ENCODE assay signal across 14 cellular contexts in the genomic region with DNA sequence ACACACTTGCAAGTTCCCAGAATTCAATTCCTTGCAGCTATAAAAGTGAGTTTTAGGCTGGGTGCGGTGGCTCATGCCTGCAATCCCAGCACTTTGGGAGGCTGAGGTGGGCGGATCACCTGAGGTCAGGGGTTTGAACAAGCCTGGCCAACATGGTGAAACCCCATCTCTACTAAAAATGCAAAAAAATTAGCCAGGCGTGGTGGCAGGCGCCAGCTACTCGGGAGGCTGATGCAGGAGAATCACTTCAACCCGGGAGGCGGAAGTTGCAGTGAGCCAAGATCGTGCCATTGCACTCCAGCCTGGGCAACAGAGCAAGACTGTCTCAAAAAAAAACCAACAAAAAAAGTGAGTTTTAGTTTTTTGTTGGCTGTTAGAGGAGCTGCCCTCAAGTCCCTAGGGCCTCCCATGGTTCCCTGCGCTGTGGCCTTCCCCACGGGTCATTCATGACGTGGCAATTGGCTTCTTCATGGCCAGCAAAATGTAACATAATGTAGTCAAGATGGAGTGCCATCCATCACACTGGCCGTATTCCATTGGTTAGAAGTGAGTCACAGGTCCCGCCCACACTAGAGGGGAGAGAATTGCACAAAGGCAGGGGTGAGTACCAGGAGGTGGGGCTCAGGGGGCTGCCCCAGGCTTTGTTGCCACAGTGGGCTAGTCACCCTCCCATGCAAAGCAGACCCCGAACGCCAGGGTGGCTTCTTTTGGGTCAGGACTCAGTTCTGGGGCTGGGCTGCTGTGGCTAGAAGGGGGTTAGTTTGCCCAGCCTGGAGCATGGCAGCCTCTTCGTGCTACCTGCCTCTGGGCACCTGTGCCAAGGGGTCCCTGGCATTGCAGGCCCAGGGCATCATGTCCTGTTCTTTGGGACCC. TPM values are rescaled to one million over a fixed set of nuclear protein-coding genes. Genes with fewer than 3 reads are reported as not detected.
DNase-seq lines count a peak whose midpoint lies in the region; ATAC-seq, FAIRE-seq and TF ChIP-seq lines count a peak whose summit lies in the region.
"Had no signal": no experiment of that assay in that cellular context is flagged by ENCODE, and none has a peak within 500 bp of the region (broad histone marks: within the 10 kb centered on the region; RNA-seq: fewer than 3 reads in every experiment).

No MANE protein-coding gene starts in this region.

- H3F3A ChIP-seq in OCI-LY1 (ENCODE audit: insufficient read depth, low read length) = peaks cover 5% of the 10 kb centered on the region; the same call in 1 of the 2 replicates

- H3K27me3 Mint-ChIP-seq in type B pancreatic cell = peaks cover 5% of the 10 kb centered on the region
- H3K27me3 Mint-ChIP-seq: natural killer cell treated with Interleukin-12 subunit alpha and Interleukin-12 subunit beta and Interleukin-15 and Interleukin-18, amount 100 ng/mL, for 72 hours had no signal

- H3K4me3 ChIP-seq in OCI-LY1 (ENCODE audit: low read depth, low read length, poor library complexity, severe bottlenecking) = peak overlapping the region; percentile 45
- no peak overlapping the region for H3K4me3 ChIP-seq in colonic mucosa
- H3K4me3 ChIP-seq: body of pancreas, right atrium auricular region had no signal

- H3K36me3 Mint-ChIP-seq in type B pancreatic cell = peaks cover 10% of the 10 kb centered on the region
- H3K36me3 Mint-ChIP-seq: natural killer cell treated with Interleukin-12 subunit alpha and Interleukin-12 subunit beta and Interleukin-15 and Interleukin-18, amount 100 ng/mL, for 72 hours had no signal

- no peaks in the 10 kb centered on the region for H3K9me3 ChIP-seq in OCI-LY1 (ENCODE audit: low read length)
- H3K9me3 ChIP-seq in colonic mucosa = no peaks in the 10 kb centered on the region
- H3K9me3 ChIP-seq: body of pancreas, right atrium auricular region had no signal

- H3K4me3 Mint-ChIP-seq in type B pancreatic cell = no peak overlapping the region
- H3K4me3 Mint-ChIP-seq: natural killer cell treated with Interleukin-12 subunit alpha and Interleukin-12 subunit beta and Interleukin-15 and Interleukin-18, amount 100 ng/mL, for 72 hours had no signal

- H3K27ac ChIP-seq in OCI-LY1 (ENCODE audit: low read depth, low read length, poor library complexity, severe bottlenecking) (peak overlapping the region; percentile 95), colonic mucosa (no peak overlapping the region)
- H3K27ac ChIP-seq: body of pancreas, right atrium auricular region had no signal

- peak overlapping the region; percentile 59 for H3K4me2 ChIP-seq in OCI-LY1 (ENCODE audit: low read length)

- no peaks in the 10 kb centered on the region for H3K9me2 ChIP-seq in OCI-LY1 (ENCODE audit: low read depth, low read length)

- H3K9me3 Mint-ChIP-seq in type B pancreatic cell = no peaks in the 10 kb centered on the region
- H3K9me3 Mint-ChIP-seq: natural killer cell treated with Interleukin-12 subunit alpha and Interleukin-12 subunit beta and Interleukin-15 and Interleukin-18, amount 100 ng/mL, for 72 hours had no signal

- no peak overlapping the region for H2AFZ ChIP-seq in OCI-LY1 (ENCODE audit: low read length)

- DNase-seq in GM18507 (ENCODE audit: extremely low spot score, insufficient read length, low read depth) (no peak), mesenteric fat pad (ENCODE audit: low spot score) (peak; percentile 72), colonic mucosa (no peak), type B pancreatic cell (ENCODE audit: extremely low spot score, unreplicated experiment) (no peak), NOMO-1 treated with dmso at 0.1 percent for 144 hours (lab: John Stamatoyannopoulos, UW; ENCODE audit: unreplicated experiment) (no peak)
- DNase-seq: activated gamma-delta T cell treated with Interleukin-2 at 50 U/mL for 16 hours, body of pancreas, C1 segment of cervical spinal cord, NCI-H187 treated with DMSO at 0.1 percent for 48 hours had no signal

- H3K79me2 ChIP-seq in OCI-LY1 (ENCODE audit: insufficient read depth, low read length) = no peaks in the 10 kb centered on the region

- H3K36me3 ChIP-seq in OCI-LY1 (ENCODE audit: insufficient read depth, low read length) = no peaks in the 10 kb centered on the region
- no peaks in the 10 kb centered on the region for H3K36me3 ChIP-seq in colonic mucosa

- H3K4me1 ChIP-seq in OCI-LY1 (ENCODE audit: insufficient read depth, low read length, severe bottlenecking) (peaks cover 69% of the 10 kb centered on the region), colonic mucosa (no peaks in the 10 kb centered on the region)

- FAIRE-seq in GM18507 (lab: Jason Lieb, UNC) = peak; percentile 45

- H3K9ac ChIP-seq in OCI-LY1 (ENCODE audit: low read length) = peak overlapping the region; percentile 61
- no peak overlapping the region for H3K9ac ChIP-seq in colonic mucosa (ENCODE audit: low read depth in 2 of 2, low read length in 2 of 2)

- H3K4me1 Mint-ChIP-seq in type B pancreatic cell (ENCODE audit: unreplicated experiment) = peaks cover 8% of the 10 kb centered on the region

- intact Hi-C loops in colonic mucosa (cut with DNase I) = no loop called here

- no peak overlapping the region for H3K27ac Mint-ChIP-seq in type B pancreatic cell
- H3K27ac Mint-ChIP-seq: natural killer cell treated with Interleukin-12 subunit alpha and Interleukin-12 subunit beta and Interleukin-15 and Interleukin-18, amount 100 ng/mL, for 72 hours had no signal

- no peak for TF ChIP-seq CTCF in OCI-LY1 (IDR thresholded peaks at IDR 0.05; ENCODE audit: low read length)
- TF ChIP-seq CTCF in colonic mucosa (IDR thresholded peaks at IDR 0.05) = no peak
- TF ChIP-seq CTCF in type B pancreatic cell (conservative IDR thresholded peaks at IDR 0.05) = no peak

- H3K27me3 ChIP-seq in OCI-LY1 (ENCODE audit: insufficient read depth, low read length) = no peaks in the 10 kb centered on the region
- no peaks in the 10 kb centered on the region for H3K27me3 ChIP-seq in colonic mucosa
- H3K27me3 ChIP-seq: body of pancreas, right atrium auricular region had no signal

- H4K20me1 ChIP-seq in OCI-LY1 (ENCODE audit: insufficient read depth, low read length) = no peaks in the 10 kb centered on the region

- peak; percentile 60 for ATAC-seq in GM21786 (IDR thresholded peaks at IDR 0.05; ENCODE audit: unreplicated experiment)
- ATAC-seq: body of pancreas had no signal

RNA-seq across cellular contexts. Expression of gene INHBB, which starts 37.7 kb away (rescaled TPM):
- total RNA-seq in mesenteric fat pad = 54.8 TPM
- 1 to 10 TPM in 1 of 2 donors, under 1 TPM in 1; 0.30 to 3.1 TPM for total RNA-seq in colonic mucosa
- total RNA-seq in type B pancreatic cell (ENCODE audit: low replicate concordance) = 4.9 and 7.5 TPM in 2 replicates
- total RNA-seq: natural killer cell treated with Interleukin-12 subunit alpha and Interleukin-12 subunit beta and Interleukin-15 and Interleukin-18, amount 100 ng/mL, for 72 hours; T-helper 2 cell treated with Interferon-gamma antibody and Interleukin-4, amounts not matched to agents 100 ng/mL and 5 ng/mL, for 36 hours had no signal

RNA-seq across cellular contexts. Expression of gene RALB, which starts 55.6 kb away (rescaled TPM):
- total RNA-seq in mesenteric fat pad = 50.8 TPM
- 10 to 100 TPM; 71.8 to 93.4 TPM for total RNA-seq in colonic mucosa
- total RNA-seq in type B pancreatic cell (ENCODE audit: low replicate concordance) = 40.4 and 48.1 TPM in 2 replicates
